In the genomic region with DNA sequence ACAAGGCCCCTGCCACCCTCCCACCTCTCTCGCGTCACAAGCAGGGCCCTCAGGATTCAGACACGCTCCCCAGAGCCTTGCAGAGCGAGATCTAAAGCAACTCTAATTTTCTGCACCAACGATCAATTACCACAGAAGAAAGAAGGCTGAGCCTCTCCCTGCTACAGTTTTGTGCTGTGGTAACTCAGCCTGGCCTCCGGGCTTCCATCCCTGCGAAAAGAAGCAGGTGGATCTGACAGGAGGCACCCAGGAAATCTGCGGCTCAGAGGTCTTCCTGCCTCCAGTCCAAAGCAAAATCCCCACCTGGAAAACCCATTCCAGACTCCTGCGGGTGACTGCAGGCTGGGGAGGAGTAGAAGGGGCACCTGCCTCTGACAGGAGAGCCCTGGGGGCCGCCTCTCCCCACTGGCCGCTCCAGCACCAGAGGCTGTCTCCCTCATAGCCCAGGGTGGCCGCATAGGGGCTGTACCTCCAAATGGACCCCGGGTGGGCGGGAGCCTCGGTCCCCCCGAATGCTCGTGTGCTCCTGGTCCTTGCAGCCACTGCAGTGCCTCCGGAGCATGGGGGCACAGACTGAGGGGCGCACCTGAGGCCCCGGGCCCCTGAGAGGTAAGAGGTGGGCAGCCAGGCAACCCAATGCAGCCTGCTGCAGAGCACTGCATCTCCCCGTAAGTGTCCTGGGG, we compare ENCODE assay signal across 3 cellular contexts.
TF ChIP-seq lines count a peak whose summit lies in the region.

No MANE protein-coding gene starts in this region.

TF ChIP-seq in SK-N-SH, 30 proteins besides CTCF, POLR2A, EP300 and RAD21:
- TF ChIP-seq SMC3 (IDR thresholded peaks at IDR 0.05; ENCODE audit: low read depth, low read length) (no peak), FOSL2 (IDR thresholded peaks at IDR 0.05; ENCODE audit: borderline replicate concordance, low read depth) (no peak), YY1 (IDR thresholded peaks at IDR 0.05; ENCODE audit: low read depth) (no peak)

TF ChIP-seq in SK-N-SH treated with all-trans-retinoic acid at 6 μM for 48 hours, 23 proteins besides CTCF, POLR2A, EP300 and RAD21:
- TF ChIP-seq, protein P1, sequence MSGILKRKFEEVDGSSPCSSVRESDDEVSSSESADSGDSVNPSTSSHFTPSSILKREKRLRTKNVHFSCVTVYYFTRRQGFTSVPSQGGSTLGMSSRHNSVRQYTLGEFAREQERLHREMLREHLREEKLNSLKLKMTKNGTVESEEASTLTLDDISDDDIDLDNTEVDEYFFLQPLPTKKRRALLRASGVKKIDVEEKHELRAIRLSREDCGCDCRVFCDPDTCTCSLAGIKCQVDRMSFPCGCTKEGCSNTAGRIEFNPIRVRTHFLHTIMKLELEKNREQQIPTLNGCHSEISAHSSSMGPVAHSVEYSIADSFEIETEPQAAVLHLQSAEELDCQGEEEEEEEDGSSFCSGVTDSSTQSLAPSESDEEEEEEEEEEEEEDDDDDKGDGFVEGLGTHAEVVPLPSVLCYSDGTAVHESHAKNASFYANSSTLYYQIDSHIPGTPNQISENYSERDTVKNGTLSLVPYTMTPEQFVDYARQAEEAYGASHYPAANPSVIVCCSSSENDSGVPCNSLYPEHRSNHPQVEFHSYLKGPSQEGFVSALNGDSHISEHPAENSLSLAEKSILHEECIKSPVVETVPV (CRISPR knock-in tag; IDR thresholded peaks at IDR 0.05) = no peak
- no peak for TF ChIP-seq OSR1 (CRISPR knock-in tag; IDR thresholded peaks at IDR 0.05)
- no peak for TF ChIP-seq ESRRG (CRISPR knock-in tag; IDR thresholded peaks at IDR 0.05)
- TF ChIP-seq BACH2 (CRISPR knock-in tag; IDR thresholded peaks at IDR 0.05; ENCODE audit: borderline replicate concordance) = no peak
- TF ChIP-seq ZNF565 (CRISPR knock-in tag; conservative IDR thresholded peaks at IDR 0.05; ENCODE audit: low read depth) = no peak
- TF ChIP-seq ZFP30 (CRISPR knock-in tag; IDR thresholded peaks at IDR 0.05) = no peak
- TF ChIP-seq GLIS3 (CRISPR knock-in tag; IDR thresholded peaks at IDR 0.05) = no peak
- no peak for TF ChIP-seq ZFP3 (CRISPR knock-in tag; IDR thresholded peaks at IDR 0.05)
- no peak for TF ChIP-seq RARB (CRISPR knock-in tag; IDR thresholded peaks at IDR 0.05)
- TF ChIP-seq, protein P2, sequence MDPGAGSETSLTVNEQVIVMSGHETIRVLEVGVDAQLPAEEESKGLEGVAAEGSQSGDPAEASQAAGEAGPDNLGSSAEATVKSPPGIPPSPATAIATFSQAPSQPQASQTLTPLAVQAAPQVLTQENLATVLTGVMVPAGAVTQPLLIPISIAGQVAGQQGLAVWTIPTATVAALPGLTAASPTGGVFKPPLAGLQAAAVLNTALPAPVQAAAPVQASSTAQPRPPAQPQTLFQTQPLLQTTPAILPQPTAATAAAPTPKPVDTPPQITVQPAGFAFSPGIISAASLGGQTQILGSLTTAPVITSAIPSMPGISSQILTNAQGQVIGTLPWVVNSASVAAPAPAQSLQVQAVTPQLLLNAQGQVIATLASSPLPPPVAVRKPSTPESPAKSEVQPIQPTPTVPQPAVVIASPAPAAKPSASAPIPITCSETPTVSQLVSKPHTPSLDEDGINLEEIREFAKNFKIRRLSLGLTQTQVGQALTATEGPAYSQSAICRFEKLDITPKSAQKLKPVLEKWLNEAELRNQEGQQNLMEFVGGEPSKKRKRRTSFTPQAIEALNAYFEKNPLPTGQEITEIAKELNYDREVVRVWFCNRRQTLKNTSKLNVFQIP (CRISPR knock-in tag; IDR thresholded peaks at IDR 0.05; ENCODE audit: borderline replicate concordance, low read depth) = no peak
- no peak for TF ChIP-seq TOX (CRISPR knock-in tag; IDR thresholded peaks at IDR 0.05; ENCODE audit: borderline replicate concordance)
- TF ChIP-seq ZNF8 (CRISPR knock-in tag; IDR thresholded peaks at IDR 0.05) = no peak
- no peak for TF ChIP-seq SNAI2 (CRISPR knock-in tag; IDR thresholded peaks at IDR 0.05)
- no peak for TF ChIP-seq ZC3H10 (CRISPR knock-in tag; IDR thresholded peaks at IDR 0.05)
- no peak for TF ChIP-seq TSHZ2 (CRISPR knock-in tag; IDR thresholded peaks at IDR 0.05)
- no peak for TF ChIP-seq ARNTL (CRISPR knock-in tag; IDR thresholded peaks at IDR 0.05; ENCODE audit: borderline replicate concordance, low read depth)

TF ChIP-seq in H1, 55 proteins besides CTCF, POLR2A, EP300 and RAD21:
- TF ChIP-seq EZH2 (IDR thresholded peaks at IDR 0.05; ENCODE audit: low read depth, low read length, severe bottlenecking) (no peak), TEAD4 (IDR thresholded peaks at IDR 0.05; ENCODE audit: low read depth, low read length) (no peak), POU5F1 (IDR thresholded peaks at IDR 0.05; ENCODE audit: low read depth, low read length) (no peak), RBBP5 (IDR thresholded peaks at IDR 0.05; ENCODE audit: borderline replicate concordance, low read depth, low read length) (no peak), KDM5A (IDR thresholded peaks at IDR 0.05; ENCODE audit: low read length) (no peak), SP4 (IDR thresholded peaks at IDR 0.05; ENCODE audit: low read length) (no peak), SP1 (IDR thresholded peaks at IDR 0.05; ENCODE audit: low read depth, low read length) (no peak), JUN (IDR thresholded peaks at IDR 0.05; ENCODE audit: low read depth, low read length) (no peak), BRCA1 (IDR thresholded peaks at IDR 0.05; ENCODE audit: low read depth, low read length) (no peak), SP2 (IDR thresholded peaks at IDR 0.05; ENCODE audit: low read length) (no peak)
